Comparison of ENCODE assay signal across 8 cellular contexts in the genomic region with DNA sequence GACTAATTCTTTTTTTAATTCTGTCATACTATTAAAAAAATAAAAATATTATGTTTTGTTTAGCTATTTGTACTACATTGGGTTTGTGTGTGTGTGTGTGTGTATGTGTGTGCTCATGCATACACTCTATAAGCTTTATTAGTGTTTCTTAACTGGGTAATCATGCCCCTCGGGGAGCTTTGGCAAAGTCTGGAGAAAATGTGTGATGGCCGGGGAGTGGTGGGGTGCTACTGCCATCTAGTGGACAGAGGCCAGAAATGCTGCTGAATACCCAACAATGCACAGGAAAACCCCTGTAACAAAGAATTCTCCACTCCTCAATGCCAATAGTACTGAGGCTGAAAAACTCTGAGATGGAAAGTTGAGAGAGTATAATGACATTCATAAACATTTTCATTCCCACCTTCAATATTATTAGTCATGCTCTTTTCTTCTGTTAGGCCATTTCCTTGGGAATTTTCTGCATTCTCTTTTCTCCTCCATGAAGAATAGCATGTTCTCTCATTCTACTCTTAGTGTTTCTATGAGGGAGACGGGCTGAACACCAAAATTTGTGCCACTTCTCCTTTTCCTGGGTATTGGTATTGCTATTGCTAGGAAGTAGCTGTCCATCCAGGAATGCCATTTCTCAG.
A peak's percentile ranks its signal among the peaks of the same experiment; 100 is the strongest.
DNase-seq lines count a peak whose midpoint lies in the region; ATAC-seq and TF ChIP-seq lines count a peak whose summit lies in the region.

No MANE protein-coding gene starts in this region.

- H3K4me3 ChIP-seq in HL-60 (replicated peaks; ENCODE audit: insufficient read depth, low read length), result no peak overlapping the region
- no peak overlapping the region for H3K4me3 ChIP-seq in fibroblast of mammary gland (ENCODE audit: control insufficient read depth, low read depth, low read length)
- H3K4me3 ChIP-seq in stomach, result no peak overlapping the region

- H3K4me1 ChIP-seq in stomach, result peaks cover 0 to 11% (median 6%) of the 10 kb centered on the region in 4 donors

- H3K27me3 Mint-ChIP-seq in Calu3 (ENCODE audit: unreplicated experiment), result no peaks in the 10 kb centered on the region
- peaks cover 24% of the 10 kb centered on the region for H3K27me3 Mint-ChIP-seq in activated T-cell treated with anti-CD3 and anti-CD28 coated beads, Interleukin-2, amount 50 U/mL, for 24 hours
- H3K27me3 Mint-ChIP-seq in neural crest cell (ENCODE audit: low read depth), result no peaks in the 10 kb centered on the region

- CTCF ChIA-PET in Calu3 (lab: Charles Lee), result interaction anchor here (0.7 to 1.4 kb wide), 3 partner anchors 24 to 231 kb away, joined by 3 to 12 read pairs (median 3); no protein-coding TSS in a partner anchor

- TF ChIP-seq POLR2A in stomach (IDR thresholded peaks at IDR 0.05), result no peak

- peaks cover 0 to 17% (median 8%) of the 10 kb centered on the region in 4 donors for H3K9me3 ChIP-seq in stomach

- H3K27ac ChIP-seq in HL-60 (replicated peaks), result no peak overlapping the region
- no peak overlapping the region for H3K27ac ChIP-seq in stomach

- H3K27me3 ChIP-seq in HL-60 (ENCODE audit: insufficient read depth, poor library complexity, severe bottlenecking) (no peaks in the 10 kb centered on the region), stomach (no peaks in the 10 kb centered on the region)

- WGBS in stomach, 5 donors, result 24 to 30% (median 25%) methylated on average over 3 of the region's 3 CpGs

- no TSS peak for BruUV-seq in Calu3 (replicated peaks; lab: Mats Ljungman, UMichigan)

- H3K36me3 ChIP-seq in stomach, result peaks cover 0 to 23% (median 4%) of the 10 kb centered on the region in 4 donors

- no peak for TF ChIP-seq EP300 in stomach (IDR thresholded peaks at IDR 0.05)

- intact Hi-C loops in Calu3 (cut with micrococcal nuclease; ENCODE audit: unreplicated experiment), result loop anchor here (1.0 to 5.0 kb wide), 2 partner anchors 157 to 210 kb away; a partner anchor contains a TSS
- intact Hi-C loops in stomach (cut with DNase I; ENCODE audit: low total_unique reads), result loop anchor here (10.0 kb wide), 1 partner anchor 299 kb away; no protein-coding TSS in a partner anchor

- peak; percentile 36 for DNase-seq in Calu3
- DNase-seq in HL-60 (ENCODE audit: low read depth in 1 of 2, low spot score in 1 of 2), result peak in 1 of 2 experiments; percentile 77
- peak; percentile 40 for DNase-seq in OCI-M2 (lab: John Stamatoyannopoulos, UW; ENCODE audit: unreplicated experiment)
- DNase-seq in activated T-cell treated with anti-CD3 and anti-CD28 coated beads, Interleukin-2, amount 50 U/mL, for 24 hours, result peak; percentile 78
- DNase-seq in fibroblast of mammary gland (ENCODE audit: low read depth), result peak; percentile 71
- DNase-seq in neural crest cell (ENCODE audit: low read depth, low spot score), result peak; percentile 68
- peak; percentile 65 for DNase-seq in stomach

- H3K27ac Mint-ChIP-seq in Calu3 (ENCODE audit: unreplicated experiment) (no peak overlapping the region), neural crest cell (ENCODE audit: unreplicated experiment) (no peak overlapping the region)
- H3K27ac Mint-ChIP-seq in activated T-cell treated with anti-CD3 and anti-CD28 coated beads, Interleukin-2, amount 50 U/mL, for 24 hours, result no peak overlapping the region

- peak; percentile 32 for TF ChIP-seq CTCF in Calu3 (IDR thresholded peaks at IDR 0.05; ENCODE audit: unreplicated experiment)
- peak; percentile 65 for TF ChIP-seq CTCF in HL-60 (IDR thresholded peaks at IDR 0.05; ENCODE audit: insufficient read depth, low read length)
- TF ChIP-seq CTCF in fibroblast of mammary gland (conservative IDR thresholded peaks at IDR 0.05; ENCODE audit: control insufficient read depth, insufficient read depth, low read depth, low read length), result peak; percentile 97
- peak; percentile 97 for TF ChIP-seq CTCF in neural crest cell (conservative IDR thresholded peaks at IDR 0.05)
- peak in 5 of 7 experiments; percentile 67 to 91 (median 87) for TF ChIP-seq CTCF in stomach (IDR thresholded peaks at IDR 0.05)

- ATAC-seq in GM19467 (IDR thresholded peaks at IDR 0.05; ENCODE audit: unreplicated experiment), result peak; percentile 82

- H3K9me3 Mint-ChIP-seq in Calu3 (ENCODE audit: low read depth, unreplicated experiment), result peaks cover 4% of the 10 kb centered on the region
- H3K9me3 Mint-ChIP-seq in activated T-cell treated with anti-CD3 and anti-CD28 coated beads, Interleukin-2, amount 50 U/mL, for 24 hours, result peaks cover 7% of the 10 kb centered on the region
- peaks cover 16% of the 10 kb centered on the region for H3K9me3 Mint-ChIP-seq in neural crest cell

- H3K4me1 Mint-ChIP-seq in Calu3 (ENCODE audit: low read depth, unreplicated experiment) (no peaks in the 10 kb centered on the region), neural crest cell (peaks cover 13% of the 10 kb centered on the region)
- H3K4me1 Mint-ChIP-seq in activated T-cell treated with anti-CD3 and anti-CD28 coated beads, Interleukin-2, amount 50 U/mL, for 24 hours (ENCODE audit: low read depth), result no peaks in the 10 kb centered on the region

- H3K4me3 Mint-ChIP-seq in Calu3 (ENCODE audit: low read depth, unreplicated experiment), result no peak overlapping the region
- H3K4me3 Mint-ChIP-seq in activated T-cell treated with anti-CD3 and anti-CD28 coated beads, Interleukin-2, amount 50 U/mL, for 24 hours, result no peak overlapping the region
- no peak overlapping the region for H3K4me3 Mint-ChIP-seq in neural crest cell

- H3K36me3 Mint-ChIP-seq in Calu3 (ENCODE audit: insufficient read depth, unreplicated experiment) (no peaks in the 10 kb centered on the region), neural crest cell (ENCODE audit: low read depth) (peaks cover 38% of the 10 kb centered on the region)
- no peaks in the 10 kb centered on the region for H3K36me3 Mint-ChIP-seq in activated T-cell treated with anti-CD3 and anti-CD28 coated beads, Interleukin-2, amount 50 U/mL, for 24 hours (ENCODE audit: low read depth)

Comparison
In these comparisons a context has a peak if more than half of its experiments do, and no peak if none do; other contexts are left out.
1. CTCF ChIP-seq: peak in every context shown above with its lines; median percentile 97 in fibroblast of mammary gland; 97 in neural crest cell; 87 in stomach; 65 in HL-60; 32 in Calu3.